Comparison of ENCODE assay signal across 6 cellular contexts in genomic region chr19:1468274-1469199, GRCh38. TPM values are rescaled to one million over a fixed set of nuclear protein-coding genes. Genes with fewer than 3 reads are reported as not detected.
DNase-seq lines count a peak whose midpoint lies in the region; ATAC-seq and TF ChIP-seq lines count a peak whose summit lies in the region.

No MANE protein-coding gene starts in this region.

- intact Hi-C loops in Caco-2 (cut with micrococcal nuclease; ENCODE audit: unreplicated experiment), result no loop called here
- intact Hi-C loops in right lobe of liver (cut with DNase I), result no loop called here

- H3K36me3 ChIP-seq in Caco-2 (ENCODE audit: control insufficient read depth, insufficient read depth, low read length) (no peaks in the 10 kb centered on the region), right lobe of liver (no peaks in the 10 kb centered on the region)

- DNase-seq in Caco-2 (peak in 1 of 2 experiments; percentile 76), WTC11 (ENCODE audit: low spot score) (peak; percentile 69), right lobe of liver (peak in 1 of 3 donors; percentile 66), mesenteric fat pad (ENCODE audit: low spot score) (no peak)

- H3K36me3 Mint-ChIP-seq in Caco-2 (ENCODE audit: insufficient read depth, unreplicated experiment) (peaks cover 39% of the 10 kb centered on the region), WTC11 (no peaks in the 10 kb centered on the region)

- no peak overlapping the region for H3K27ac ChIP-seq in right lobe of liver

- H3K9me3 Mint-ChIP-seq in Caco-2 (ENCODE audit: unreplicated experiment) (no peaks in the 10 kb centered on the region), WTC11 (no peaks in the 10 kb centered on the region)

- no peaks in the 10 kb centered on the region for H3K27me3 Mint-ChIP-seq in Caco-2 (ENCODE audit: insufficient read depth, unreplicated experiment)
- peaks cover 77% of the 10 kb centered on the region for H3K27me3 Mint-ChIP-seq in WTC11 (ENCODE audit: low read depth)

- H3K4me3 ChIP-seq in Caco-2 (ENCODE audit: low read depth, low read length) (peak overlapping the region; percentile 65), right lobe of liver (no peak overlapping the region)

- peaks cover 4% of the 10 kb centered on the region for H3K4me1 Mint-ChIP-seq in Caco-2 (ENCODE audit: low read depth, unreplicated experiment)
- peaks cover 5% of the 10 kb centered on the region; the same call in 1 of the 2 replicates for H3K4me1 Mint-ChIP-seq in WTC11

- WGBS in right lobe of liver (ENCODE audit: insufficient coverage, low coverage, low lambda C conversion rate, missing lambda C conversion rate), result 0% methylated on average over 6 of the region's 92 CpGs

- POLR2A ChIA-PET in Caco-2 (lab: Charles Lee), result no interaction called here
- POLR2A ChIA-PET in WTC11 (lab: Charles Lee), result no interaction called here

- H3K4me1 ChIP-seq in Caco-2 (peaks cover 15% of the 10 kb centered on the region), right lobe of liver (peaks cover 0 to 49% (median 10%) of the 10 kb centered on the region in 4 donors)

- TF ChIP-seq CTCF in Caco-2 (IDR thresholded peaks at IDR 0.05; ENCODE audit: insufficient read depth in 1 of 2, low read depth in 1 of 2, low read length in 1 of 2, severe bottlenecking in 1 of 2, unreplicated experiment in 1 of 2) (peak in 1 of 2 experiments; percentile 35), WTC11 (IDR thresholded peaks at IDR 0.05) (no peak), right lobe of liver (IDR thresholded peaks at IDR 0.05) (peak in 1 of 4 donors; percentile 15)

- ATAC-seq in WTC11, result peak; percentile 2; the same call in 1 of the 2 replicates
- ATAC-seq in right lobe of liver, result peak; percentile 16 to 37 (median 26)
- ATAC-seq in GM18502 (IDR thresholded peaks at IDR 0.05; ENCODE audit: poor library complexity, unreplicated experiment), result no peak
- no peak for ATAC-seq in GM18861 (IDR thresholded peaks at IDR 0.05; ENCODE audit: unreplicated experiment)

- TF ChIP-seq POLR2A in right lobe of liver (IDR thresholded peaks at IDR 0.05), result no peak

- H3K9me3 ChIP-seq in Caco-2, result no peaks in the 10 kb centered on the region
- no peaks in the 10 kb centered on the region for H3K9me3 ChIP-seq in right lobe of liver

- H3K27me3 ChIP-seq in Caco-2 (replicated peaks; ENCODE audit: control insufficient read depth, insufficient read depth, low read length) (no peaks in the 10 kb centered on the region), right lobe of liver (peaks cover 0 to 41% of the 10 kb centered on the region in 2 donors)

- no peak overlapping the region for H3K27ac Mint-ChIP-seq in Caco-2 (ENCODE audit: unreplicated experiment)
- H3K27ac Mint-ChIP-seq in WTC11, result no peak overlapping the region

- CTCF ChIA-PET in Caco-2 (lab: Charles Lee) (interaction anchor here (1.0 kb wide), 1 partner anchor 31 kb away, joined by 3 read pairs; no protein-coding TSS in a partner anchor), WTC11 (lab: Charles Lee) (interaction anchor here (0.6 to 5.0 kb wide), 6 partner anchors 13 to 78 kb away, joined by 3 to 76 read pairs (median 5); partner anchors contain the start of genes APC2 and REEP6)

- BruUV-seq in Caco-2 (replicated peaks; lab: Mats Ljungman, UMichigan), result no TSS peak

- H3K4me3 Mint-ChIP-seq in Caco-2 (ENCODE audit: unreplicated experiment) (peak overlapping the region; percentile 63), WTC11 (peak overlapping the region; percentile 12; the same call in 1 of the 2 replicates)

TF ChIP-seq in WTC11, 78 proteins besides CTCF, POLR2A, EP300 and RAD21:
- TF ChIP-seq EMX1 (CRISPR knock-in tag; IDR thresholded peaks at IDR 0.05) (no peak), USF2 (CRISPR knock-in tag; IDR thresholded peaks at IDR 0.05) (0 out of 2 replicates have a peak, but pooled peaks have one; percentile 39), ZNF263 (CRISPR knock-in tag; IDR thresholded peaks at IDR 0.05; ENCODE audit: low read depth) (no peak), ERG (CRISPR knock-in tag; IDR thresholded peaks at IDR 0.05) (no peak), MXD4 (CRISPR knock-in tag; IDR thresholded peaks at IDR 0.05; ENCODE audit: borderline replicate concordance) (no peak), IRF2 (CRISPR knock-in tag; IDR thresholded peaks at IDR 0.05; ENCODE audit: borderline replicate concordance, low read depth) (0 out of 2 replicates have a peak, but pooled peaks have one; percentile 18), AR (CRISPR knock-in tag; IDR thresholded peaks at IDR 0.05) (no peak), RELA (CRISPR knock-in tag; IDR thresholded peaks at IDR 0.05; ENCODE audit: borderline replicate concordance) (0 out of 2 replicates have a peak, but pooled peaks have one; percentile 22)

RNA-seq across cellular contexts. Expression of gene C19orf25, which starts 10.5 kb away (rescaled TPM):
- 41.9 and 45.4 TPM in 2 replicates for total RNA-seq in Caco-2 (2022)
- 56.5 to 65.7 TPM (median 60.4 TPM) in 3 replicates for total RNA-seq in WTC11 (2021)
- 10 to 100 TPM; 12.2 to 32.7 (median 15.3) TPM for total RNA-seq in right lobe of liver
- total RNA-seq in mesenteric fat pad, result 21.6 TPM

RNA-seq across cellular contexts. Expression of gene APC2, which starts 18.6 kb away (rescaled TPM):
- total RNA-seq in Caco-2 (2022) (9.5 and 11.3 TPM in 2 replicates), WTC11 (2021) (1.0 to 1.4 TPM (median 1.1 TPM) in 3 replicates), right lobe of liver (under 1 TPM in 3 of 6 experiments, not detected in 3; 0.06 to 0.13 (median 0.06) TPM), mesenteric fat pad (0.10 TPM)

RNA-seq across cellular contexts. Expression of gene PCSK4, which starts 21.6 kb away (rescaled TPM):
- 6.4 and 9.8 TPM in 2 replicates for total RNA-seq in Caco-2 (2022)
- 18.6 to 22.4 TPM (median 21.5 TPM) in 3 replicates for total RNA-seq in WTC11 (2021)
- 1 to 10 TPM; 2.0 to 8.0 (median 3.6) TPM for total RNA-seq in right lobe of liver
- total RNA-seq in mesenteric fat pad, result 0.96 TPM

RNA-seq across cellular contexts. Expression of gene REEP6, which starts 22.4 kb away (rescaled TPM):
- total RNA-seq in Caco-2 (2022), result 50.2 and 61.5 TPM in 2 replicates
- 17.0 to 19.5 TPM (median 19.1 TPM) in 3 replicates for total RNA-seq in WTC11 (2021)
- 100 to 1,000 TPM; 113 to 218 (median 177) TPM for total RNA-seq in right lobe of liver
- total RNA-seq in mesenteric fat pad, result 7.4 TPM

RNA-seq across cellular contexts. Expression of gene RPS15, which starts 30.3 kb away (rescaled TPM):
- total RNA-seq in Caco-2 (2022) (1,192 and 1,341 TPM in 2 replicates), WTC11 (2021) (1,932 to 2,169 TPM (median 2,158 TPM) in 3 replicates), right lobe of liver (1,000 to 10,000 TPM in 2 of 6 experiments, 100 to 1,000 TPM in 4; 334 to 1,615 (median 355) TPM), mesenteric fat pad (909 TPM)

Comparison
In these comparisons a context has a peak if more than half of its experiments do, and no peak if none do; other contexts are left out.
1. ATAC-seq: peak in WTC11 (single experiment) and right lobe of liver (4 of 4); none in GM18502 (single experiment) and GM18861 (single experiment).